31 cellular contexts compared by ENCODE assay signal in genomic region chr12:30785630-30786029, GRCh38.
"Had no signal": no experiment of that assay in that cellular context is flagged by ENCODE, and none has a peak within 500 bp of the region (broad histone marks: within the 10 kb centered on the region; RNA-seq: fewer than 3 reads in every experiment).

No MANE protein-coding gene starts in this region.

- H3K9me3 ChIP-seq: lower lobe of right lung, pancreas, prostate gland, tibial nerve, uterus had no signal

- H3K27me3 Mint-ChIP-seq: type B pancreatic cell had no signal

- H3K27ac Mint-ChIP-seq: naive thymus-derived CD8-positive, alpha-beta T cell; nephron; stimulated activated memory B cell treated with anti-CD40 and anti-IgM and Interleukin-4, amounts not matched to agents 10 μg/mL and 1 μg/mL and 100 μg/mL, for 72 hours; stimulated activated naive CD8-positive, alpha-beta T cell treated with anti-CD3 and anti-CD28 coated beads, Interleukin-15, amount 100 ng/mL, for 72 hours; type B pancreatic cell had no signal

- H3K4me3 Mint-ChIP-seq: naive thymus-derived CD8-positive, alpha-beta T cell; nephron; neural crest cell; stimulated activated memory B cell treated with anti-CD40 and anti-IgM and Interleukin-4, amounts not matched to agents 10 μg/mL and 1 μg/mL and 100 μg/mL, for 72 hours; stimulated activated naive CD8-positive, alpha-beta T cell treated with anti-CD3 and anti-CD28 coated beads, Interleukin-15, amount 100 ng/mL, for 72 hours; type B pancreatic cell had no signal

- H3K27me3 ChIP-seq: pancreas, tibial nerve, uterus had no signal

- H3K4me1 Mint-ChIP-seq: naive thymus-derived CD8-positive, alpha-beta T cell; nephron; neural crest cell; stimulated activated memory B cell treated with anti-CD40 and anti-IgM and Interleukin-4, amounts not matched to agents 10 μg/mL and 1 μg/mL and 100 μg/mL, for 72 hours; stimulated activated naive CD8-positive, alpha-beta T cell treated with anti-CD3 and anti-CD28 coated beads, Interleukin-15, amount 100 ng/mL, for 72 hours had no signal

- H3K36me3 Mint-ChIP-seq: naive thymus-derived CD8-positive, alpha-beta T cell; stimulated activated memory B cell treated with anti-CD40 and anti-IgM and Interleukin-4, amounts not matched to agents 10 μg/mL and 1 μg/mL and 100 μg/mL, for 72 hours had no signal

- H3K9me3 Mint-ChIP-seq: naive thymus-derived CD8-positive, alpha-beta T cell; stimulated activated memory B cell treated with anti-CD40 and anti-IgM and Interleukin-4, amounts not matched to agents 10 μg/mL and 1 μg/mL and 100 μg/mL, for 72 hours; stimulated activated naive CD8-positive, alpha-beta T cell treated with anti-CD3 and anti-CD28 coated beads, Interleukin-15, amount 100 ng/mL, for 72 hours had no signal

- H3K27ac ChIP-seq: lower lobe of right lung, pancreas, prostate gland, skin epidermis, tibial nerve, uterus had no signal

- H3K4me1 ChIP-seq: lower lobe of right lung, pancreas, prostate gland, tibial nerve, uterus had no signal

- DNase-seq: hypothalamus; kidney glomerular epithelial cell; left cardiac atrium; left ventricle myocardium superior; lower lobe of right lung; mammary epithelial cell; mesenchymal stem cell; naive thymus-derived CD8-positive, alpha-beta T cell; nucleus accumbens; pancreas; posterior cingulate gyrus; retina; right cardiac atrium; stimulated activated CD4-positive, alpha-beta T cell treated with anti-CD3 and anti-CD28 coated beads, Interleukin-12 subunit alpha, Interleukin-12 subunit beta, amount 100 ng/mL, for 4 hours; stimulated activated CD4-positive, alpha-beta T cell treated with anti-CD3 and anti-CD28 coated beads, Interleukin-15, amount 100 ng/mL, for 24 hours; stimulated activated CD4-positive, alpha-beta T cell treated with anti-CD3 and anti-CD28 coated beads, Interleukin-2, amount 100 ng/mL, for 48 hours; stimulated activated CD4-positive, alpha-beta T cell treated with anti-CD3 and anti-CD28 coated beads, Interleukin-4, amount 100 ng/mL, for 4 hours; stimulated activated CD8-positive, alpha-beta memory T cell treated with anti-CD3 and anti-CD28 coated beads, Interleukin-4, amount 100 ng/mL, for 48 hours; stimulated activated naive CD4-positive, alpha-beta T cell treated with Interleukin-2 at 50 U/mL for 16 hours; stimulated activated naive CD8-positive, alpha-beta T cell treated with anti-CD3 and anti-CD28 coated beads, Interleukin-15, amount 100 ng/mL, for 72 hours; substantia nigra; uterus had no signal

- H3K4me3 ChIP-seq: lower lobe of right lung, pancreas, prostate gland, skin epidermis, tibial nerve, uterus had no signal

- ATAC-seq: left cardiac atrium; left lobe of liver; left ventricle myocardium superior; lower lobe of right lung; naive thymus-derived CD8-positive, alpha-beta T cell; pancreas; right cardiac atrium; sciatic nerve; stimulated activated memory B cell treated with anti-CD40 and anti-IgM and Interleukin-4, amounts not matched to agents 10 μg/mL and 1 μg/mL and 100 μg/mL, for 72 hours; stimulated activated naive CD8-positive, alpha-beta T cell treated with anti-CD3 and anti-CD28 coated beads, Interleukin-15, amount 100 ng/mL, for 72 hours had no signal

- H3K36me3 ChIP-seq: lower lobe of right lung, pancreas, prostate gland, tibial nerve, uterus had no signal
